In the genomic region with DNA sequence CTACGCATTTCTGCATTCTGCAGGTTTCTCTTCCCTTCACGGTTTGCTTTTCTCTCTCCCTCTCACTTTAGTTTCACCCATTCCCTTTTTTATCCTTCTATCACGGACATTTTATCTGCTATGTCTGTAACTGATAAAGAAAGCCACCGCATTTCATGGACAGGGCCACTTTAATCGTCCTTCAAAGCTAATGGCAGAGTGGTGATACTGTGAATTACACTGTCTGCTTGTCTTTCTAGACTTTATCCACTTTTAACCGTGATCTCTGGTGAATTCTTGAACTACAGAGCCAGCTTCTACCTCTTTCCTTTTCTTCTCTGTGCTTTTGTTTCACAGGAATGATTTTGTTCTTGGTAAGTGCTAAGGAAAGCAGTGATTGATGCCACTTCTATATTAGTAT, we compare ENCODE assay signal across 36 cellular contexts.
"Had no signal": no experiment of that assay in that cellular context is flagged by ENCODE, and none has a peak within 500 bp of the region (broad histone marks: within the 10 kb centered on the region; RNA-seq: fewer than 3 reads in every experiment).

No MANE protein-coding gene starts in this region.

- H3K36me3 Mint-ChIP-seq: activated naive CD8-positive, alpha-beta T cell treated with anti-CD3 and anti-CD28 coated beads for 36 hours; natural killer cell; stimulated activated memory B cell treated with anti-CD40 and anti-IgM and Interleukin-4, amounts not matched to agents 10 μg/mL and 1 μg/mL and 100 μg/mL, for 72 hours; type B pancreatic cell had no signal

- H3K27ac Mint-ChIP-seq: activated naive CD8-positive, alpha-beta T cell treated with anti-CD3 and anti-CD28 coated beads for 36 hours; dendritic cell treated with granulocyte-macrophage colony-stimulating factor and Interleukin-4, amounts not matched to agents 40 ng/mL and 50 ng/mL, for 4 days; natural killer cell; stimulated activated memory B cell treated with anti-CD40 and anti-IgM and Interleukin-4, amounts not matched to agents 10 μg/mL and 1 μg/mL and 100 μg/mL, for 72 hours; stimulated activated naive CD8-positive, alpha-beta T cell treated with anti-CD3 and anti-CD28 coated beads, Interleukin-15, amount 100 ng/mL, for 72 hours; T-helper 1 cell treated with Interleukin-12 subunit alpha and Interleukin-12 subunit beta and Interleukin-4 antibody, amounts not matched to agents 30 μg/mL and 1 μg/mL, for 36 hours; type B pancreatic cell had no signal

- H3K9me3 Mint-ChIP-seq: activated naive CD8-positive, alpha-beta T cell treated with anti-CD3 and anti-CD28 coated beads for 36 hours; dendritic cell treated with granulocyte-macrophage colony-stimulating factor and Interleukin-4, amounts not matched to agents 40 ng/mL and 50 ng/mL, for 4 days; stimulated activated naive CD8-positive, alpha-beta T cell treated with anti-CD3 and anti-CD28 coated beads, Interleukin-15, amount 100 ng/mL, for 72 hours; T-helper 1 cell treated with Interleukin-12 subunit alpha and Interleukin-12 subunit beta and Interleukin-4 antibody, amounts not matched to agents 30 μg/mL and 1 μg/mL, for 36 hours; type B pancreatic cell had no signal

- H3K27me3 Mint-ChIP-seq: activated naive CD8-positive, alpha-beta T cell treated with anti-CD3 and anti-CD28 coated beads for 36 hours; dendritic cell treated with granulocyte-macrophage colony-stimulating factor and Interleukin-4, amounts not matched to agents 40 ng/mL and 50 ng/mL, for 4 days; stimulated activated memory B cell treated with anti-CD40 and anti-IgM and Interleukin-4, amounts not matched to agents 10 μg/mL and 1 μg/mL and 100 μg/mL, for 72 hours; stimulated activated naive CD8-positive, alpha-beta T cell treated with anti-CD3 and anti-CD28 coated beads, Interleukin-15, amount 100 ng/mL, for 72 hours; type B pancreatic cell had no signal

- H3K4me3 ChIP-seq: adrenal gland, esophagus muscularis mucosa, left lung, lower lobe of right lung, pancreas, psoas muscle, right atrium auricular region, smooth muscle cell, uterus had no signal

- H3K27ac ChIP-seq: adrenal gland, brain microvascular endothelial cell, esophagus muscularis mucosa, foreskin keratinocyte, left lung, lower lobe of right lung, pancreas, psoas muscle, right atrium auricular region, uterus, VCaP had no signal

- H3K4me1 ChIP-seq: adrenal gland, esophagus muscularis mucosa, foreskin keratinocyte, left lung, lower lobe of right lung, pancreas, psoas muscle, right atrium auricular region, uterus had no signal

- H3K9me3 ChIP-seq: adrenal gland, esophagus muscularis mucosa, left lung, lower lobe of right lung, pancreas, psoas muscle, right atrium auricular region, uterus had no signal

- H3K4me2 ChIP-seq: smooth muscle cell had no signal

- H3K4me1 Mint-ChIP-seq: activated naive CD8-positive, alpha-beta T cell treated with anti-CD3 and anti-CD28 coated beads for 36 hours; natural killer cell; stimulated activated memory B cell treated with anti-CD40 and anti-IgM and Interleukin-4, amounts not matched to agents 10 μg/mL and 1 μg/mL and 100 μg/mL, for 72 hours; stimulated activated naive CD8-positive, alpha-beta T cell treated with anti-CD3 and anti-CD28 coated beads, Interleukin-15, amount 100 ng/mL, for 72 hours had no signal

- H3K4me3 Mint-ChIP-seq: activated naive CD8-positive, alpha-beta T cell treated with anti-CD3 and anti-CD28 coated beads for 36 hours; dendritic cell treated with granulocyte-macrophage colony-stimulating factor and Interleukin-4, amounts not matched to agents 40 ng/mL and 50 ng/mL, for 4 days; natural killer cell; stimulated activated memory B cell treated with anti-CD40 and anti-IgM and Interleukin-4, amounts not matched to agents 10 μg/mL and 1 μg/mL and 100 μg/mL, for 72 hours; stimulated activated naive CD8-positive, alpha-beta T cell treated with anti-CD3 and anti-CD28 coated beads, Interleukin-15, amount 100 ng/mL, for 72 hours; T-helper 1 cell treated with Interleukin-12 subunit alpha and Interleukin-12 subunit beta and Interleukin-4 antibody, amounts not matched to agents 30 μg/mL and 1 μg/mL, for 36 hours; type B pancreatic cell had no signal

- ATAC-seq: activated CD4-positive, CD25-positive, alpha-beta regulatory T cell treated with anti-CD3 and anti-CD28 coated beads, Interleukin-2, amount 50 U/mL, for 24 hours; foreskin keratinocyte; left lung; lower lobe of right lung; natural killer cell; pancreas; psoas muscle; stimulated activated memory B cell treated with anti-CD40 and anti-IgM and Interleukin-4, amounts not matched to agents 10 μg/mL and 1 μg/mL and 100 μg/mL, for 72 hours; stimulated activated naive CD8-positive, alpha-beta T cell treated with anti-CD3 and anti-CD28 coated beads, Interleukin-15, amount 100 ng/mL, for 72 hours had no signal

- H3K36me3 ChIP-seq: adrenal gland, brain microvascular endothelial cell, esophagus muscularis mucosa, left lung, lower lobe of right lung, pancreas, right atrium auricular region, uterus had no signal

- DNase-seq: activated CD4-positive, alpha-beta T cell treated with anti-CD3 and anti-CD28 coated beads for 48 hours; activated CD4-positive, alpha-beta T cell treated with anti-CD3 and anti-CD28 coated beads, Interleukin-2, amount 50 U/mL, for 48 hours; activated CD8-positive, alpha-beta memory T cell treated with anti-CD3 and anti-CD28 coated beads for 24 hours; activated effector memory CD4-positive, alpha-beta T cell treated with Interleukin-2 at 50 U/mL for 16 hours; activated naive CD4-positive, alpha-beta T cell treated with Interleukin-2 at 50 U/mL for 16 hours; activated naive CD8-positive, alpha-beta T cell treated with anti-CD3 and anti-CD28 coated beads for 36 hours; adrenal gland; aorta; brain microvascular endothelial cell; central memory CD4-positive, alpha-beta T cell; foreskin keratinocyte; left lung; lower lobe of right lung; mesenchymal stem cell; natural killer cell; nucleus accumbens; pancreas; psoas muscle; stimulated activated CD4-positive, alpha-beta T cell treated with anti-CD3 and anti-CD28 coated beads, Interleukin-1b, Interleukin-23, amount 100 ng/mL, for 48 hours; stimulated activated CD4-positive, alpha-beta T cell treated with anti-CD3 and anti-CD28 coated beads, Interleukin-4, amount 100 ng/mL, for 4 hours; stimulated activated CD8-positive, alpha-beta memory T cell treated with anti-CD3 and anti-CD28 coated beads, Interleukin-4, amount 100 ng/mL, for 48 hours; stimulated activated naive CD8-positive, alpha-beta T cell treated with anti-CD3 and anti-CD28 coated beads, Interleukin-15, amount 100 ng/mL, for 72 hours; substantia nigra; T-helper 9 cell; uterus had no signal

- FAIRE-seq: islet of Langerhans, pancreas, TTC549 had no signal

- H3K27me3 ChIP-seq: adrenal gland, brain microvascular endothelial cell, esophagus muscularis mucosa, foreskin keratinocyte, left lung, pancreas, right atrium auricular region, uterus had no signal
